In genomic region chr9:36169166-36169565, GRCh38 we compare ENCODE assay signal across 31 cellular contexts. TPM values are rescaled to one million over a fixed set of nuclear protein-coding genes. Genes with fewer than 3 reads are reported as not detected.
"Had no signal": no experiment of that assay in that cellular context is flagged by ENCODE, and none has a peak within 500 bp of the region (broad histone marks: within the 10 kb centered on the region; RNA-seq: fewer than 3 reads in every experiment).

CCIN (plus strand) TSS chr9:36169388; CDS start chr9:36169503, 115 bp downstream.

- DNase-seq: activated CD4-positive, alpha-beta T cell treated with anti-CD3 and anti-CD28 coated beads for 4 hours; activated CD4-positive, alpha-beta T cell treated with anti-CD3 and anti-CD28 coated beads, Interleukin-2, amount 50 U/mL, for 4 hours; activated naive CD4-positive, alpha-beta T cell; activated naive CD8-positive, alpha-beta T cell treated with anti-CD3 and anti-CD28 coated beads for 36 hours; activated T-cell treated with anti-CD3 and anti-CD28 coated beads for 4 hours; activated T-cell treated with anti-CD3 and anti-CD28 coated beads, Interleukin-2, amount 50 U/mL, for 72 hours; adrenal gland; cortex of kidney; foreskin keratinocyte; heart right ventricle; kidney glomerular epithelial cell; left lung; lower lobe of right lung; mesenchymal stem cell; mucosa of descending colon; stimulated activated CD4-positive, alpha-beta T cell treated with anti-CD3 and anti-CD28 coated beads, Interleukin-12 subunit alpha, Interleukin-12 subunit beta, amount 100 ng/mL, for 4 hours; stimulated activated CD4-positive, alpha-beta T cell treated with anti-CD3 and anti-CD28 coated beads, Interleukin-4, amount 100 ng/mL, for 24 hours; stimulated activated naive CD8-positive, alpha-beta T cell treated with anti-CD3 and anti-CD28 coated beads, Interleukin-15, amount 100 ng/mL, for 72 hours; substantia nigra; T-helper 9 cell; thyroid gland; upper lobe of right lung had no signal

- H3K4me3 ChIP-seq: adrenal gland, ascending aorta, esophagus muscularis mucosa, heart right ventricle, left lung, lower lobe of right lung, mucosa of descending colon, ovary, skin epidermis, thyroid gland, upper lobe of right lung had no signal

- ATAC-seq: activated T-cell treated with anti-CD3 and anti-CD28 coated beads, Interleukin-2, amount 50 U/mL, for 72 hours; foreskin keratinocyte; heart right ventricle; left lung; lower lobe of right lung; mucosa of descending colon; natural killer cell treated with Interleukin-12 subunit alpha and Interleukin-12 subunit beta and Interleukin-15 and Interleukin-18, amount 100 ng/mL, for 72 hours; sciatic nerve; stimulated activated effector memory CD8-positive, alpha-beta T cell treated with anti-CD3 and anti-CD28 coated beads, Interleukin-12 subunit alpha, Interleukin-12 subunit beta, amount 100 ng/mL, for 72 hours; stimulated activated naive CD8-positive, alpha-beta T cell treated with anti-CD3 and anti-CD28 coated beads, Interleukin-15, amount 100 ng/mL, for 72 hours; upper lobe of right lung had no signal

- H3K27ac ChIP-seq: adrenal gland, ascending aorta, esophagus muscularis mucosa, foreskin keratinocyte, heart right ventricle, left lung, lower lobe of right lung, ovary, skin epidermis, thyroid gland, upper lobe of right lung, VCaP had no signal

- H3K4me1 ChIP-seq: foreskin keratinocyte had no signal

- H3K36me3 ChIP-seq: adrenal gland, ascending aorta, esophagus muscularis mucosa, heart right ventricle, left lung, lower lobe of right lung, ovary, thyroid gland, upper lobe of right lung had no signal

- H3K27me3 ChIP-seq: adrenal gland, ascending aorta, esophagus muscularis mucosa, ovary, thyroid gland, upper lobe of right lung had no signal

RNA-seq across cellular contexts. Expression of gene CCIN, which starts in this region (rescaled TPM):
- total RNA-seq: activated naive CD8-positive, alpha-beta T cell treated with anti-CD3 and anti-CD28 coated beads for 36 hours; ascending aorta; foreskin keratinocyte; progenitor cell of endocrine pancreas; sciatic nerve; upper lobe of right lung had no signal
